Comparison of ENCODE assay signal across 4 cellular contexts in the genomic region with DNA sequence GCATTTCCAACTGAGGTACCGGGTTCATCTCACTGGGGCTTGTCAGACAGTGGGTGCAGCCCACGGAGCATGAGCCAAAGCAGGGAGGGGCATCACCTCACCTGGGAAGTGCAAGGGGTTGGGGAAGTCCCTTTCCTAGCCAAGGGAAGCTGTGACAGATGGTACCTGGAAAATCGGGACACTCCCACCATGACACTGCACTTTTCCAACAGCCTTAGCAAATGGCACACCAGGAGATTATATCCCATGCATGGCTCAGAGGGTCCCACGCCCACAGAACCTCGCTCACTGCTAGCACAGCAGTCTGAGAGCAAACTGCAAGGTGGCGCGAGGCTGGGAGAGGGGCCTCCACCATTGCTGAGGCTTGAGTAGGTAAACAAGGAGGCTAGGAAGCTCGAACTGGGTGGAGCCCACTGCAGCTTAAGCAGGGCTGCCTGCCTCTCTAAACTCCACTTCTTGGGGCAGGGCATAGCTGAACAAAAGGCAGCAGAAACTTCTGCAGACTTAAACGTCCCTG.
TF ChIP-seq lines count a peak whose summit lies in the region.

No MANE protein-coding gene starts in this region.

TF ChIP-seq in A549, 52 proteins besides CTCF, POLR2A, EP300 and RAD21:
- peak; percentile 63 for TF ChIP-seq MAFK (IDR thresholded peaks at IDR 0.05; ENCODE audit: partially characterized antibody)

TF ChIP-seq in IMR-90, 13 proteins besides CTCF, POLR2A, EP300 and RAD21:
- TF ChIP-seq NFE2L2 (IDR thresholded peaks at IDR 0.05; ENCODE audit: low read depth, low read length), result peak; percentile 9; the same call in 1 of the 2 replicates

TF ChIP-seq in K562, 482 proteins besides CTCF, POLR2A, EP300 and RAD21:
- peak; percentile 59 to 72; a peak in 2 of 4 replicates for TF ChIP-seq TRIM24 (IDR thresholded peaks at IDR 0.05)
- TF ChIP-seq ZNF316 (IDR thresholded peaks at IDR 0.05), result peak; percentile 54; the same call in 1 of the 2 replicates
- TF ChIP-seq NFE2 (IDR thresholded peaks at IDR 0.05; ENCODE audit: low read depth), result peak; percentile 77
- peak; percentile 65; the same call in 1 of the 2 replicates for TF ChIP-seq C11orf30 (IDR thresholded peaks at IDR 0.05; ENCODE audit: low read depth)
- peak; percentile 46; the same call in 1 of the 2 replicates for TF ChIP-seq NFE2L1 (tag; IDR thresholded peaks at IDR 0.05; ENCODE audit: borderline replicate concordance, low read depth)
- 0 out of 2 replicates have a peak, but pooled peaks have one; percentile 8 for TF ChIP-seq MAFF (IDR thresholded peaks at IDR 0.05; ENCODE audit: low read length)
- TF ChIP-seq MAFK (IDR thresholded peaks at IDR 0.05; ENCODE audit: low read length), result 0 out of 2 replicates have a peak, but pooled peaks have one; percentile 4
- TF ChIP-seq TRIM28 (IDR thresholded peaks at IDR 0.05), result peak; percentile 49; the same call in 1 of the 2 replicates
- TF ChIP-seq MAFG (tag; conservative IDR thresholded peaks at IDR 0.05), result peak; percentile 71

TF ChIP-seq in HepG2, 621 proteins besides CTCF, POLR2A, EP300 and RAD21:
- peak; percentile 27; the same call in 1 of the 2 replicates for TF ChIP-seq NFE2L2 (IDR thresholded peaks at IDR 0.05; ENCODE audit: low read length)
